ENCODE assay signal across 9 cellular contexts in the genomic region with DNA sequence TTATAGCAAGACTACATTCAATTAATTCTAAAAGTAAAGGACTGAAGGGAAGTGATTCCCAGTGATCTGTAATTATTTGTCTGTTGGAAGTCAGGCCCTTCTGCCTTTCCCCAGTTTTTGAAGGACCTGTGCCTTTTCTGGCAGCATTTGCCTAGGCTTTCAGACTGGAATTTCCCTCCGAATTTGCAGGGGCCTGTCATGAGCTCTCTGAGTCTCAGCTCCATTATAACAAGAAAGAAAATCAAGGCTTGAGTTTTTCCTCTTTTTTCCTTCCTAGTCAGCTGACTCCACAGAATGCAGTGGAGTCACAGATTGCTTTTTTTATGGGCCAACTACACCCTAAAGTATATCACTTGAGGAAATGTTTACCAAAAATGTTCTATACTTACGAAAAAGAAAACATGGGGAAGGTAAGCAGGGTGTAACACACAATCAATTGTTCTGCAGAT. TPM values are rescaled to one million over a fixed set of nuclear protein-coding genes. Genes with fewer than 3 reads are reported as not detected.
DNase-seq lines count a peak whose midpoint lies in the region; ATAC-seq and TF ChIP-seq lines count a peak whose summit lies in the region.
"Had no signal": no experiment of that assay in that cellular context is flagged by ENCODE, and none has a peak within 500 bp of the region (broad histone marks: within the 10 kb centered on the region; RNA-seq: fewer than 3 reads in every experiment).

No MANE protein-coding gene starts in this region.

- POLR2A ChIA-PET in A673 (lab: Charles Lee; ENCODE audit: low non-redundant PET), result no interaction called here

- H4K91ac ChIP-seq in mesenchymal stem cell (ENCODE audit: low read length), result no peak overlapping the region

- DNase-seq in A673 (ENCODE audit: low spot score), result no peak
- DNase-seq in body of pancreas, result peak in 1 of 4 donors; percentile 13
- DNase-seq in mesenchymal stem cell, result peak; percentile 12
- DNase-seq in SIG-M5 treated with dmso at 0.1 percent for 504 hours (lab: John Stamatoyannopoulos, UW; ENCODE audit: unreplicated experiment), result no peak
- no peak for DNase-seq in SKM-1 (lab: John Stamatoyannopoulos, UW; ENCODE audit: unreplicated experiment)
- no peak for DNase-seq in posterior vena cava (ENCODE audit: low spot score)
- DNase-seq in ureter (ENCODE audit: low spot score), result no peak
- DNase-seq: activated CD4-positive, alpha-beta T cell treated with anti-CD3 and anti-CD28 coated beads, Interleukin-2, amount 50 U/mL, for 4 hours had no signal

- peak overlapping the region; percentile 78 for H3K4me2 ChIP-seq in mesenchymal stem cell (ENCODE audit: low read length, poor library complexity, severe bottlenecking)

- no TSS peak for BruUV-seq in A673 (replicated peaks; lab: Mats Ljungman, UMichigan)

- no peak overlapping the region for H4K8ac ChIP-seq in mesenchymal stem cell (ENCODE audit: low read length)

- CTCF ChIA-PET in A673 (lab: Charles Lee), result no interaction called here

- H2BK12ac ChIP-seq in mesenchymal stem cell (ENCODE audit: low read length in 2 of 2), result no peak overlapping the region

- H3K4me1 ChIP-seq in A673 (ENCODE audit: insufficient read depth, low read length, poor library complexity, severe bottlenecking) (no peaks in the 10 kb centered on the region), HUES6 (ENCODE audit: control insufficient read depth, insufficient read depth, low read length) (peaks cover 21% of the 10 kb centered on the region), body of pancreas (peaks cover 58% of the 10 kb centered on the region), mesenchymal stem cell (ENCODE audit: control insufficient read depth, insufficient read depth, low read depth, low read length) (peaks cover 8% of the 10 kb centered on the region)

- H2BK120ac ChIP-seq in mesenchymal stem cell (ENCODE audit: low read depth, low read length), result no peak overlapping the region

- ATAC-seq in body of pancreas, result no peak

- no peak overlapping the region for H2BK15ac ChIP-seq in mesenchymal stem cell (ENCODE audit: low read depth, poor library complexity, severe bottlenecking)

- no peak for TF ChIP-seq POLR2A in body of pancreas (IDR thresholded peaks at IDR 0.05)

- no peak overlapping the region for H2BK5ac ChIP-seq in mesenchymal stem cell (ENCODE audit: low read depth, low read length, poor library complexity, severe bottlenecking)

- no peak overlapping the region for H2AFZ ChIP-seq in mesenchymal stem cell (ENCODE audit: low read depth, low read length)

- peak overlapping the region in 1 of 2 experiments; percentile 62 for H3K14ac ChIP-seq in mesenchymal stem cell (ENCODE audit: low read length in 2 of 2)

- H3K18ac ChIP-seq in mesenchymal stem cell (ENCODE audit: low read depth in 1 of 2, low read length in 2 of 2), result no peak overlapping the region

- no peaks in the 10 kb centered on the region for H3K36me3 ChIP-seq in A673 (ENCODE audit: insufficient read depth, low read length, poor library complexity, severe bottlenecking)
- H3K36me3 ChIP-seq in HUES6 (ENCODE audit: control insufficient read depth, insufficient read depth, low read length), result no peaks in the 10 kb centered on the region
- H3K36me3 ChIP-seq in body of pancreas (replicated peaks in 1 of 2; ENCODE audit: insufficient read depth in 1 of 2, low read depth in 2 of 2), result no peaks in the 10 kb centered on the region
- no peaks in the 10 kb centered on the region for H3K36me3 ChIP-seq in mesenchymal stem cell (ENCODE audit: control insufficient read depth in 1 of 2, insufficient read depth in 2 of 2, low read depth in 1 of 2, low read length in 2 of 2)

- no peak overlapping the region for H3K4ac ChIP-seq in mesenchymal stem cell (ENCODE audit: low read depth in 1 of 2, low read length in 2 of 2)

- no peaks in the 10 kb centered on the region for H3K79me1 ChIP-seq in mesenchymal stem cell (replicated peaks; ENCODE audit: low read length, poor library complexity, severe bottlenecking)

- no peak overlapping the region for H3K23ac ChIP-seq in mesenchymal stem cell (ENCODE audit: low read length in 2 of 2)

- peaks cover 65% of the 10 kb centered on the region for H3K27me3 ChIP-seq in A673 (replicated peaks; ENCODE audit: insufficient read depth, low read depth, low read length, poor library complexity)
- H3K27me3 ChIP-seq in HUES6 (ENCODE audit: control insufficient read depth, insufficient read depth, low read length), result peaks cover 48% of the 10 kb centered on the region
- no peaks in the 10 kb centered on the region for H3K27me3 ChIP-seq in body of pancreas
- H3K27me3 ChIP-seq in mesenchymal stem cell (ENCODE audit: control insufficient read depth in 1 of 2, insufficient read depth in 1 of 2, low read length in 2 of 2), result peaks cover 45 to 57% of the 10 kb centered on the region in 2 experiments

- H3K9me3 ChIP-seq in A673 (ENCODE audit: low read depth, low read length, poor library complexity, severe bottlenecking) (no peaks in the 10 kb centered on the region), HUES6 (ENCODE audit: control insufficient read depth, insufficient read depth, low read depth, low read length) (no peaks in the 10 kb centered on the region), body of pancreas (no peaks in the 10 kb centered on the region), mesenchymal stem cell (ENCODE audit: control insufficient read depth, low read length) (no peaks in the 10 kb centered on the region)

- H3K9ac ChIP-seq in HUES6 (ENCODE audit: low read length) (peak overlapping the region; percentile 68), mesenchymal stem cell (ENCODE audit: low read length) (peak overlapping the region; percentile 68)

- 0 to 6% methylated on average over 2 of the region's 2 CpGs for WGBS in body of pancreas, 2 donors
- WGBS in mesenchymal stem cell, result 17% methylated on average over 1 of the region's 2 CpGs

- H3K27ac ChIP-seq in A673 (ENCODE audit: low read depth, low read length, poor library complexity, severe bottlenecking) (no peak overlapping the region), HUES6 (ENCODE audit: low read depth, low read length) (no peak overlapping the region), body of pancreas (peak overlapping the region; percentile 86 to 96 (median 94)), mesenchymal stem cell (ENCODE audit: low read length, poor library complexity, severe bottlenecking) (no peak overlapping the region)

- H2AK5ac ChIP-seq in mesenchymal stem cell (ENCODE audit: low read length, severe bottlenecking), result no peak overlapping the region

- TF ChIP-seq CTCF in A673 (conservative IDR thresholded peaks at IDR 0.05; ENCODE audit: low read depth, low read length) (no peak), body of pancreas (IDR thresholded peaks at IDR 0.05) (no peak)

- H3K4me3 ChIP-seq in A673 (ENCODE audit: low read depth, low read length, poor library complexity, severe bottlenecking) (peak overlapping the region; percentile 43), HUES6 (ENCODE audit: low read depth, low read length) (peak overlapping the region; percentile 82), body of pancreas (peak overlapping the region; percentile 65 to 68), mesenchymal stem cell (ENCODE audit: insufficient read depth in 1 of 2, low read depth in 1 of 2, low read length in 2 of 2) (peak overlapping the region; percentile 62 to 80)

- intact Hi-C loops in A673 (cut with micrococcal nuclease; ENCODE audit: unreplicated experiment), result no loop called here
- intact Hi-C loops in body of pancreas (cut with DNase I), result no loop called here
- intact Hi-C loops in posterior vena cava (cut with DNase I), result no loop called here

RNA-seq across cellular contexts. Expression of gene NR5A2, which starts 1.1 kb away (rescaled TPM):
- total RNA-seq in A673 (2021), result not detected in 2 replicates
- 100 to 1,000 TPM in 1 of 2 donors, 10 to 100 TPM in 1; 98.3 to 202 TPM for total RNA-seq in body of pancreas
- polyA plus RNA-seq in mesenchymal stem cell (2013, experiment 1 of 2), result 2.0 TPM
- 1.9 TPM for polyA plus RNA-seq in mesenchymal stem cell (2013, experiment 2 of 2)
- 1 to 10 TPM in 1 of 2 donors, under 1 TPM in 1; 0.95 to 3.1 TPM for total RNA-seq in posterior vena cava
- 5.9 TPM for total RNA-seq in ureter

Comparison
In these comparisons a context has a peak if more than half of its experiments do, and no peak if none do; other contexts are left out.
1. H3K27ac ChIP-seq: peak in body of pancreas (4 of 4); none in A673 (single experiment), HUES6 (single experiment) and mesenchymal stem cell (single experiment).
2. RNA of gene NR5A2, which starts 1.1 kb away (total RNA-seq): 98.3 to 202 TPM in body of pancreas; 5.9 TPM in ureter (single experiment), 0.95 to 3.1 TPM in posterior vena cava and not detected in A673; every median in the first group is over 10 times any median in the second.
3. Peak in every context shown above with its lines, with median percentiles within 50 percentile points of each other: H3K4me3 ChIP-seq.